In genomic region chr9:131744171-131744714, GRCh38 we compare ENCODE assay signal across 1 cellular context.
TF ChIP-seq lines count a peak whose summit lies in the region.

No MANE protein-coding gene starts in this region.

TF ChIP-seq in K562, 482 proteins besides CTCF, POLR2A, EP300 and RAD21 (continued from another document):
- TF ChIP-seq TFE3 (CRISPR knock-in tag; IDR thresholded peaks at IDR 0.05) = peak; percentile 68
- no peak for TF ChIP-seq SMAD1 (IDR thresholded peaks at IDR 0.05; ENCODE audit: low read depth, low read length, partially characterized antibody)
- TF ChIP-seq CEBPG (CRISPR knock-in tag; IDR thresholded peaks at IDR 0.05) = no peak
- TF ChIP-seq CEBPG (tag; conservative IDR thresholded peaks at IDR 0.05 in 1 of 2, IDR thresholded peaks at IDR 0.05 in 1 of 2) = peak; percentile 10 to 41; a peak in 2 of 4 replicates
- TF ChIP-seq NFIC (IDR thresholded peaks at IDR 0.05) = no peak
- TF ChIP-seq KLF13 (tag; IDR thresholded peaks at IDR 0.05; ENCODE audit: borderline replicate concordance, low read depth) = no peak
- TF ChIP-seq ZBTB9 (CRISPR knock-in tag; IDR thresholded peaks at IDR 0.05) = no peak
- no peak for TF ChIP-seq U2AF2 (optimal IDR thresholded peaks at IDR 0.05; ENCODE audit: low read depth, low read length)
- peak; percentile 19; the same call in 1 of the 2 replicates for TF ChIP-seq USF1 (CRISPR knock-in tag; IDR thresholded peaks at IDR 0.05)
- peak; percentile 63 for TF ChIP-seq RAD51 (IDR thresholded peaks at IDR 0.05; ENCODE audit: borderline replicate concordance, low read depth)
- TF ChIP-seq TCFL5 (CRISPR knock-in tag; conservative IDR thresholded peaks at IDR 0.05) = no peak
- TF ChIP-seq ZNF695 (CRISPR knock-in tag; IDR thresholded peaks at IDR 0.05) = no peak
- TF ChIP-seq ID3 (CRISPR knock-in tag; IDR thresholded peaks at IDR 0.05) = no peak
- no peak for TF ChIP-seq ID3 (tag; IDR thresholded peaks at IDR 0.05)
- TF ChIP-seq ZBTB7A (IDR thresholded peaks at IDR 0.05; ENCODE audit: borderline replicate concordance, control insufficient read depth, low read depth, low read length) = no peak
- TF ChIP-seq USF2 (CRISPR knock-in tag; IDR thresholded peaks at IDR 0.05) = peak; percentile 54
- TF ChIP-seq IRF2 (CRISPR knock-in tag; IDR thresholded peaks at IDR 0.05) = no peak
- no peak for TF ChIP-seq ZNF217 (CRISPR knock-in tag; IDR thresholded peaks at IDR 0.05)
